Comparison of ENCODE assay signal across 3 cellular contexts in genomic region chr16:54228325-54228724, GRCh38.
TF ChIP-seq lines count a peak whose summit lies in the region.

No MANE protein-coding gene starts in this region.

TF ChIP-seq in HEK293, 187 proteins besides CTCF, POLR2A, EP300 and RAD21 (continued from another document):
- TF ChIP-seq ZNF140 (tag by site-specific recombination; IDR thresholded peaks at IDR 0.05) (no peak), SETDB1 (IDR thresholded peaks at IDR 0.05; ENCODE audit: insufficient read length, low read length) (peak; percentile 20)
TF ChIP-seq in HEK293: peak in this region for 2.

TF ChIP-seq in WTC11, 78 proteins besides CTCF, POLR2A, EP300 and RAD21 (continued from another document):
- TF ChIP-seq ARID4B (CRISPR knock-in tag; IDR thresholded peaks at IDR 0.05; ENCODE audit: borderline replicate concordance) (no peak), ZNF232 (CRISPR knock-in tag; IDR thresholded peaks at IDR 0.05) (no peak), CBFB (CRISPR knock-in tag; IDR thresholded peaks at IDR 0.05; ENCODE audit: low read depth) (no peak), ZNF416 (CRISPR knock-in tag; IDR thresholded peaks at IDR 0.05) (peak; percentile 96), CREM (CRISPR knock-in tag; IDR thresholded peaks at IDR 0.05) (no peak), NFATC4 (CRISPR knock-in tag; IDR thresholded peaks at IDR 0.05) (no peak)

TF ChIP-seq in H1, 55 proteins besides CTCF, POLR2A, EP300 and RAD21 (continued from another document):
- TF ChIP-seq FOSL1 (IDR thresholded peaks at IDR 0.05; ENCODE audit: insufficient read depth, low read depth, low read length): no peak
